ENCODE assay signal across 27 cellular contexts in genomic region chr10:118981946-118982345, GRCh38. TPM values are rescaled to one million over a fixed set of nuclear protein-coding genes. Genes with fewer than 3 reads are reported as not detected.
"Had no signal": no experiment of that assay in that cellular context is flagged by ENCODE, and none has a peak within 500 bp of the region (broad histone marks: within the 10 kb centered on the region; RNA-seq: fewer than 3 reads in every experiment).

No MANE protein-coding gene starts in this region.

- DNase-seq: caudate nucleus; dorsolateral prefrontal cortex; effector CD8-positive, alpha-beta T cell; esophagus squamous epithelium; foreskin fibroblast; glutamatergic neuron; immature natural killer cell; kidney; mesendoderm; naive thymus-derived CD4-positive, alpha-beta T cell; nucleus accumbens; retina; spleen; stimulated activated CD4-positive, alpha-beta T cell treated with anti-CD3 and anti-CD28 coated beads, Interleukin-15, amount 100 ng/mL, for 24 hours; stimulated activated CD4-positive, alpha-beta T cell treated with anti-CD3 and anti-CD28 coated beads, Interleukin-1b, Interleukin-23, amount 100 ng/mL, for 48 hours; stimulated activated CD4-positive, alpha-beta T cell treated with anti-CD3 and anti-CD28 coated beads, Interleukin-4, amount 100 ng/mL, for 24 hours; testis; upper lobe of right lung had no signal

- H3K27ac Mint-ChIP-seq: immature natural killer cell; naive thymus-derived CD4-positive, alpha-beta T cell; stimulated activated memory B cell treated with anti-CD40 and anti-IgM and Interleukin-4, amounts not matched to agents 10 μg/mL and 1 μg/mL and 100 μg/mL, for 72 hours; stimulated activated naive CD8-positive, alpha-beta T cell treated with anti-CD3 and anti-CD28 coated beads, Interleukin-15, Interleukin-2, amounts not matched to agents 100 ng/mL and 50 ng/mL, for 24 hours had no signal

- H2AFZ ChIP-seq: parathyroid adenoma had no signal

- H3K27me3 ChIP-seq: dorsolateral prefrontal cortex, esophagus squamous epithelium, gastroesophageal sphincter, right lobe of liver, testis, tibial nerve, upper lobe of right lung had no signal

- H3K27ac ChIP-seq: coronary artery, dorsolateral prefrontal cortex, epithelial cell of prostate, esophagus squamous epithelium, gastroesophageal sphincter, parathyroid adenoma, prostate gland, right lobe of liver, spleen, testis, tibial nerve, upper lobe of right lung had no signal

- H3K4me1 ChIP-seq: esophagus squamous epithelium, gastroesophageal sphincter, parathyroid adenoma, prostate gland, right lobe of liver, spleen, testis, tibial nerve, upper lobe of right lung had no signal

- H3K79me2 ChIP-seq: parathyroid adenoma had no signal

- H3K9me3 ChIP-seq: prostate gland, right lobe of liver, testis had no signal

- H3K36me3 ChIP-seq: esophagus squamous epithelium, gastroesophageal sphincter, prostate gland, right lobe of liver, spleen, tibial nerve, upper lobe of right lung had no signal

- H3K4me3 Mint-ChIP-seq: immature natural killer cell; naive thymus-derived CD4-positive, alpha-beta T cell; stimulated activated memory B cell treated with anti-CD40 and anti-IgM and Interleukin-4, amounts not matched to agents 10 μg/mL and 1 μg/mL and 100 μg/mL, for 72 hours; stimulated activated naive CD8-positive, alpha-beta T cell treated with anti-CD3 and anti-CD28 coated beads, Interleukin-15, Interleukin-2, amounts not matched to agents 100 ng/mL and 50 ng/mL, for 24 hours had no signal

- H3K4me1 Mint-ChIP-seq: immature natural killer cell had no signal

- H3K9ac ChIP-seq: parathyroid adenoma had no signal

- H3K4me3 ChIP-seq: coronary artery, dorsolateral prefrontal cortex, esophagus squamous epithelium, gastroesophageal sphincter, prostate gland, right lobe of liver, spleen, testis, tibial nerve, upper lobe of right lung had no signal

RNA-seq across cellular contexts. Expression of gene NANOS1, which starts 47.6 kb away (rescaled TPM):
- polyA plus RNA-seq: naive thymus-derived CD4-positive, alpha-beta T cell had no signal
